Comparison of ENCODE assay signal across 17 cellular contexts in genomic region chr9:138080979-138081378, GRCh38.
DNase-seq lines count a peak whose midpoint lies in the region; ATAC-seq and TF ChIP-seq lines count a peak whose summit lies in the region.
"Had no signal": no experiment of that assay in that cellular context is flagged by ENCODE, and none has a peak within 500 bp of the region (broad histone marks: within the 10 kb centered on the region; RNA-seq: fewer than 3 reads in every experiment).

No MANE protein-coding gene starts in this region.

- H3K36me3 Mint-ChIP-seq in WTC11 = peaks cover 65% of the 10 kb centered on the region

- no peak overlapping the region for H3K27ac Mint-ChIP-seq in WTC11
- H3K27ac Mint-ChIP-seq: B cell; CD4-positive, alpha-beta T cell had no signal

- H3K27ac ChIP-seq in right atrium auricular region = no peak overlapping the region
- H3K27ac ChIP-seq: GM23248 had no signal

- peaks cover 0 to 18% of the 10 kb centered on the region in 2 donors for H3K9me3 ChIP-seq in right atrium auricular region

- CTCF ChIA-PET in WTC11 (lab: Charles Lee) = interaction anchor here (1.0 kb wide), 1 partner anchor 15 kb away, joined by 3 read pairs; no protein-coding TSS in a partner anchor

- peaks cover 9% of the 10 kb centered on the region; the same call in 1 of the 2 replicates for H3K27me3 Mint-ChIP-seq in WTC11 (ENCODE audit: low read depth)

- TF ChIP-seq CTCF in right atrium auricular region (IDR thresholded peaks at IDR 0.05) = no peak
- no peak for TF ChIP-seq CTCF in WTC11 (IDR thresholded peaks at IDR 0.05)

- H3K4me3 ChIP-seq in right atrium auricular region = no peak overlapping the region
- H3K4me3 ChIP-seq: GM12878, GM23248 had no signal

- ATAC-seq in Right ventricle myocardium inferior (no peak), left lobe of liver (no peak), WTC11 (no peak)
- ATAC-seq: GM12878, HCT116, HepG2 had no signal

- POLR2A ChIA-PET in WTC11 (lab: Charles Lee) = no interaction called here

- H3K9me3 Mint-ChIP-seq in WTC11 = peaks cover 37% of the 10 kb centered on the region

- H3K36me3 ChIP-seq in right atrium auricular region = no peaks in the 10 kb centered on the region

- DNase-seq in right atrium auricular region (ENCODE audit: low spot score) (peak; percentile 43), Right ventricle myocardium inferior (ENCODE audit: missing footprints) (no peak), left lobe of liver (ENCODE audit: low spot score) (peak; percentile 33), WTC11 (ENCODE audit: low spot score) (no peak), NOMO-1 (lab: John Stamatoyannopoulos, UW; ENCODE audit: unreplicated experiment in 2 of 2) (no peak), erythroblast (lab: John Stamatoyannopoulos, UW) (no peak)
- peak; percentile 5 for DNase-seq in stimulated activated CD8-positive, alpha-beta memory T cell treated with anti-CD3 and anti-CD28 coated beads, Interleukin-4, amount 100 ng/mL, for 48 hours
- DNase-seq: ACHN, C1 segment of cervical spinal cord, Calu3, DMS 273 treated with DMSO at 0.1 percent for 48 hours, GM23248 had no signal

- TF ChIP-seq POLR2A in erythroblast (IDR thresholded peaks at IDR 0.05; ENCODE audit: low read length) = no peak

- H3K27me3 ChIP-seq in right atrium auricular region = no peaks in the 10 kb centered on the region

- no peaks in the 10 kb centered on the region for H3K4me1 Mint-ChIP-seq in WTC11
- H3K4me1 Mint-ChIP-seq: B cell had no signal

- no peak overlapping the region for H3K4me3 Mint-ChIP-seq in WTC11
- H3K4me3 Mint-ChIP-seq: B cell; CD4-positive, alpha-beta T cell had no signal

- no peaks in the 10 kb centered on the region for H3K4me1 ChIP-seq in right atrium auricular region

- intact Hi-C loops in Right ventricle myocardium inferior (cut with DNase I) = no loop called here

TF ChIP-seq in WTC11, 78 proteins besides CTCF, POLR2A, EP300 and RAD21:
- TF ChIP-seq OVOL2 (CRISPR knock-in tag; IDR thresholded peaks at IDR 0.05; ENCODE audit: borderline replicate concordance) (no peak), SMAD4 (CRISPR knock-in tag; IDR thresholded peaks at IDR 0.05) (no peak), IRF2 (CRISPR knock-in tag; IDR thresholded peaks at IDR 0.05; ENCODE audit: borderline replicate concordance, low read depth) (no peak), GTF2I (CRISPR knock-in tag; conservative IDR thresholded peaks at IDR 0.05) (no peak), FOXJ3 (CRISPR knock-in tag; IDR thresholded peaks at IDR 0.05; ENCODE audit: borderline replicate concordance) (no peak), NFE2L1 (CRISPR knock-in tag; IDR thresholded peaks at IDR 0.05) (no peak), MXD4 (CRISPR knock-in tag; IDR thresholded peaks at IDR 0.05; ENCODE audit: borderline replicate concordance) (no peak), ZNF423 (CRISPR knock-in tag; IDR thresholded peaks at IDR 0.05) (no peak), ZNF219 (CRISPR knock-in tag; IDR thresholded peaks at IDR 0.05; ENCODE audit: borderline replicate concordance) (no peak)
- TF ChIP-seq, protein P1, sequence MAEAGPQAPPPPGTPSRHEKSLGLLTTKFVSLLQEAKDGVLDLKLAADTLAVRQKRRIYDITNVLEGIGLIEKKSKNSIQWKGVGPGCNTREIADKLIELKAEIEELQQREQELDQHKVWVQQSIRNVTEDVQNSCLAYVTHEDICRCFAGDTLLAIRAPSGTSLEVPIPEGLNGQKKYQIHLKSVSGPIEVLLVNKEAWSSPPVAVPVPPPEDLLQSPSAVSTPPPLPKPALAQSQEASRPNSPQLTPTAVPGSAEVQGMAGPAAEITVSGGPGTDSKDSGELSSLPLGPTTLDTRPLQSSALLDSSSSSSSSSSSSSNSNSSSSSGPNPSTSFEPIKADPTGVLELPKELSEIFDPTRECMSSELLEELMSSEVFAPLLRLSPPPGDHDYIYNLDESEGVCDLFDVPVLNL (CRISPR knock-in tag; IDR thresholded peaks at IDR 0.05; ENCODE audit: borderline replicate concordance, low read depth) = no peak
- TF ChIP-seq, protein P2, sequence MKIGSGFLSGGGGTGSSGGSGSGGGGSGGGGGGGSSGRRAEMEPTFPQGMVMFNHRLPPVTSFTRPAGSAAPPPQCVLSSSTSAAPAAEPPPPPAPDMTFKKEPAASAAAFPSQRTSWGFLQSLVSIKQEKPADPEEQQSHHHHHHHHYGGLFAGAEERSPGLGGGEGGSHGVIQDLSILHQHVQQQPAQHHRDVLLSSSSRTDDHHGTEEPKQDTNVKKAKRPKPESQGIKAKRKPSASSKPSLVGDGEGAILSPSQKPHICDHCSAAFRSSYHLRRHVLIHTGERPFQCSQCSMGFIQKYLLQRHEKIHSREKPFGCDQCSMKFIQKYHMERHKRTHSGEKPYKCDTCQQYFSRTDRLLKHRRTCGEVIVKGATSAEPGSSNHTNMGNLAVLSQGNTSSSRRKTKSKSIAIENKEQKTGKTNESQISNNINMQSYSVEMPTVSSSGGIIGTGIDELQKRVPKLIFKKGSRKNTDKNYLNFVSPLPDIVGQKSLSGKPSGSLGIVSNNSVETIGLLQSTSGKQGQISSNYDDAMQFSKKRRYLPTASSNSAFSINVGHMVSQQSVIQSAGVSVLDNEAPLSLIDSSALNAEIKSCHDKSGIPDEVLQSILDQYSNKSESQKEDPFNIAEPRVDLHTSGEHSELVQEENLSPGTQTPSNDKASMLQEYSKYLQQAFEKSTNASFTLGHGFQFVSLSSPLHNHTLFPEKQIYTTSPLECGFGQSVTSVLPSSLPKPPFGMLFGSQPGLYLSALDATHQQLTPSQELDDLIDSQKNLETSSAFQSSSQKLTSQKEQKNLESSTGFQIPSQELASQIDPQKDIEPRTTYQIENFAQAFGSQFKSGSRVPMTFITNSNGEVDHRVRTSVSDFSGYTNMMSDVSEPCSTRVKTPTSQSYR (CRISPR knock-in tag; IDR thresholded peaks at IDR 0.05) = no peak
- TF ChIP-seq, protein P3, sequence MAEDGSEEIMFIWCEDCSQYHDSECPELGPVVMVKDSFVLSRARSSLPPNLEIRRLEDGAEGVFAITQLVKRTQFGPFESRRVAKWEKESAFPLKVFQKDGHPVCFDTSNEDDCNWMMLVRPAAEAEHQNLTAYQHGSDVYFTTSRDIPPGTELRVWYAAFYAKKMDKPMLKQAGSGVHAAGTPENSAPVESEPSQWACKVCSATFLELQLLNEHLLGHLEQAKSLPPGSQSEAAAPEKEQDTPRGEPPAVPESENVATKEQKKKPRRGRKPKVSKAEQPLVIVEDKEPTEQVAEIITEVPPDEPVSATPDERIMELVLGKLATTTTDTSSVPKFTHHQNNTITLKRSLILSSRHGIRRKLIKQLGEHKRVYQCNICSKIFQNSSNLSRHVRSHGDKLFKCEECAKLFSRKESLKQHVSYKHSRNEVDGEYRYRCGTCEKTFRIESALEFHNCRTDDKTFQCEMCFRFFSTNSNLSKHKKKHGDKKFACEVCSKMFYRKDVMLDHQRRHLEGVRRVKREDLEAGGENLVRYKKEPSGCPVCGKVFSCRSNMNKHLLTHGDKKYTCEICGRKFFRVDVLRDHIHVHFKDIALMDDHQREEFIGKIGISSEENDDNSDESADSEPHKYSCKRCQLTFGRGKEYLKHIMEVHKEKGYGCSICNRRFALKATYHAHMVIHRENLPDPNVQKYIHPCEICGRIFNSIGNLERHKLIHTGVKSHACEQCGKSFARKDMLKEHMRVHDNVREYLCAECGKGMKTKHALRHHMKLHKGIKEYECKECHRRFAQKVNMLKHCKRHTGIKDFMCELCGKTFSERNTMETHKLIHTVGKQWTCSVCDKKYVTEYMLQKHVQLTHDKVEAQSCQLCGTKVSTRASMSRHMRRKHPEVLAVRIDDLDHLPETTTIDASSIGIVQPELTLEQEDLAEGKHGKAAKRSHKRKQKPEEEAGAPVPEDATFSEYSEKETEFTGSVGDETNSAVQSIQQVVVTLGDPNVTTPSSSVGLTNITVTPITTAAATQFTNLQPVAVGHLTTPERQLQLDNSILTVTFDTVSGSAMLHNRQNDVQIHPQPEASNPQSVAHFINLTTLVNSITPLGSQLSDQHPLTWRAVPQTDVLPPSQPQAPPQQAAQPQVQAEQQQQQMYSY (CRISPR knock-in tag; IDR thresholded peaks at IDR 0.05) = no peak

Comparison
In these comparisons a context has a peak if more than half of its experiments do, and no peak if none do; other contexts are left out.
1. DNase-seq: peak in right atrium auricular region (single experiment), left lobe of liver (single experiment) and stimulated activated CD8-positive, alpha-beta memory T cell treated with anti-CD3 and anti-CD28 coated beads, Interleukin-4, amount 100 ng/mL, for 48 hours (single experiment); none in Right ventricle myocardium inferior (single experiment), WTC11 (single experiment), NOMO-1 (0 of 2) and erythroblast (0 of 2).